ENCODE assay signal across 18 cellular contexts in the genomic region with DNA sequence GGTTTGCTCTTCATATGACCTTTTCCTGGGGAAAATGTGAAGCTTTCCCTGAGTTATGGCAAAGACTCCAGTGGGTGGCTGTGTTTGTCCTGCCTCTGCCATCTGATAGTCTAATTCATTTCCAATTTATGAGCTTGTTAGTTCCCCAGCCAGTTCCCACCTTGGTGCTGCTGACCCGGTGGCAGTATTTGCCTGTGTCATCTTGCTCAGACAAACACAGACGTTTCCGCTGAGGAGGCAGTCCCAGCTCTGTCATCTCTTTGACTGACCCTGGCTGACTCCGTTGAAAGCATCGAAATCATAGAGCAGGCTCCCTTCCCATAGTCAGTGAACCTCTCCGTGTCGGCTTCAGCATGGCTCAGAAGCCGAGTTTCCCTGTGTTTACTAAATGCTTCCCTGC.
DNase-seq lines count a peak whose midpoint lies in the region.
"Had no signal": no experiment of that assay in that cellular context is flagged by ENCODE, and none has a peak within 500 bp of the region (broad histone marks: within the 10 kb centered on the region; RNA-seq: fewer than 3 reads in every experiment).

No MANE protein-coding gene starts in this region.

- DNase-seq in NCI-H748 (lab: John Stamatoyannopoulos, UW; ENCODE audit: unreplicated experiment) (peak; percentile 10), NCI-H748 treated with DMSO at 0.1 percent for 48 hours (lab: John Stamatoyannopoulos, UW) (no peak), NCI-H460 (ENCODE audit: extremely low read depth, low read depth) (peak; percentile 87), left kidney (ENCODE audit: low read depth, low spot score) (peak; percentile 63), COLO829 (ENCODE audit: low spot score) (no peak), DMS 273 treated with DMSO at 0.1 percent for 48 hours (lab: John Stamatoyannopoulos, UW) (no peak), NCI-H524 treated with DMSO at 0.1 percent for 48 hours (lab: John Stamatoyannopoulos, UW) (no peak)
- DNase-seq: 8988T; BE2C; C1 segment of cervical spinal cord; Caco-2; CD4-positive, CD25-positive, alpha-beta regulatory T cell; CD8-positive, alpha-beta memory T cell; DMS153; DMS79; GF-D8; H9; IMR-90 had no signal

Comparison
In these comparisons a context has a peak if more than half of its experiments do, and no peak if none do; other contexts are left out.
1. DNase-seq: peak in NCI-H748 (single experiment), NCI-H460 (single experiment) and left kidney (single experiment); none in NCI-H748 treated with DMSO at 0.1 percent for 48 hours (single experiment), COLO829 (single experiment), DMS 273 treated with DMSO at 0.1 percent for 48 hours (single experiment) and NCI-H524 treated with DMSO at 0.1 percent for 48 hours (single experiment).